23 cellular contexts compared by ENCODE assay signal in genomic region chr2:16950436-16950835, GRCh38.
A peak's percentile ranks its signal among the peaks of the same experiment; 100 is the strongest.
DNase-seq lines count a peak whose midpoint lies in the region; ATAC-seq, FAIRE-seq and TF ChIP-seq lines count a peak whose summit lies in the region.
"Had no signal": no experiment of that assay in that cellular context is flagged by ENCODE, and none has a peak within 500 bp of the region (broad histone marks: within the 10 kb centered on the region; RNA-seq: fewer than 3 reads in every experiment).

No MANE protein-coding gene starts in this region.

- H2BK15ac ChIP-seq in mesendoderm (replicated peaks; ENCODE audit: low read depth), result no peak overlapping the region

- H3K23ac ChIP-seq in mesendoderm (ENCODE audit: low read length), result no peak overlapping the region

- H3K4me3 Mint-ChIP-seq in GM23338, result no peak overlapping the region
- H3K4me3 Mint-ChIP-seq: B cell, CD14-positive monocyte had no signal

- no peak overlapping the region for H3K56ac ChIP-seq in mesendoderm (ENCODE audit: low read length)

- H3K4me3 ChIP-seq in GM23338 (no peak overlapping the region), mesendoderm (ENCODE audit: low read length) (no peak overlapping the region), psoas muscle (no peak overlapping the region)
- H3K4me3 ChIP-seq: A549, HAP-1, SJCRH30 had no signal

- no peak overlapping the region for H4K5ac ChIP-seq in mesendoderm (ENCODE audit: low read length)

- WGBS in mesendoderm (ENCODE audit: extremely low coverage, insufficient coverage, low lambda C conversion rate), result no CpG with 5 or more reads among the region's 2 CpGs
- WGBS in psoas muscle, 3 donors, result 92 to 94% (median 92%) methylated on average over 2 of the region's 2 CpGs

- no peaks in the 10 kb centered on the region for H3F3A ChIP-seq in GM23338 (replicated peaks; ENCODE audit: low read depth)

- H2AK5ac ChIP-seq in mesendoderm (ENCODE audit: low read length), result no peak overlapping the region

- intact Hi-C loops in psoas muscle (cut with DNase I), result no loop called here

- no peaks in the 10 kb centered on the region for H3K79me1 ChIP-seq in mesendoderm (ENCODE audit: low read length)

- H3K36me3 Mint-ChIP-seq in GM23338 (ENCODE audit: low read depth), result no peaks in the 10 kb centered on the region
- H3K36me3 Mint-ChIP-seq: CD14-positive monocyte had no signal

- H3K4ac ChIP-seq in mesendoderm (ENCODE audit: low read depth, low read length), result no peak overlapping the region

- H3K9ac ChIP-seq in mesendoderm (ENCODE audit: low read length), result no peak overlapping the region
- H3K9ac ChIP-seq: KMS-11 had no signal

- H3K36me3 ChIP-seq in GM23338 (ENCODE audit: insufficient read depth) (no peaks in the 10 kb centered on the region), mesendoderm (ENCODE audit: control insufficient read depth, insufficient read depth, low read length) (no peaks in the 10 kb centered on the region), psoas muscle (ENCODE audit: insufficient read depth in 1 of 2, low read depth in 1 of 2) (no peaks in the 10 kb centered on the region)
- H3K36me3 ChIP-seq: HAP-1, SJCRH30 had no signal

- DNase-seq in GM23338 (ENCODE audit: low spot score) (no peak), OCI-M1 (lab: John Stamatoyannopoulos, UW) (peak; percentile 43), astrocyte of the hippocampus (ENCODE audit: low read depth, low spot score) (peak; percentile 11), mesendoderm (peak; percentile 59), H54 (ENCODE audit: insufficient read length, low spot score) (no peak), NCI-H2227 (lab: John Stamatoyannopoulos, UW; ENCODE audit: unreplicated experiment) (no peak), psoas muscle (no peak), NCI-H1694 treated with DMSO at 0.1 percent for 48 hours (lab: John Stamatoyannopoulos, UW) (no peak)
- DNase-seq: DMS53, GDM1, NCI-H1105, NCI-H187 treated with DMSO at 0.1 percent for 48 hours, NCI-H2107, SJCRH30 had no signal

- H3K27ac ChIP-seq in GM23338 (ENCODE audit: low read depth) (no peak overlapping the region), mesendoderm (ENCODE audit: low read depth, low read length) (peak overlapping the region; percentile 58), psoas muscle (no peak overlapping the region)
- H3K27ac ChIP-seq: A549, HL-60, KMS-11, SJCRH30 had no signal

- peak overlapping the region; percentile 49; the same call in 1 of the 2 replicates for H2AFZ ChIP-seq in GM23338

- H3K18ac ChIP-seq in mesendoderm (ENCODE audit: low read length), result peak overlapping the region; percentile 57

- H3K4me1 ChIP-seq in GM23338 (ENCODE audit: insufficient read depth) (no peaks in the 10 kb centered on the region), mesendoderm (ENCODE audit: control insufficient read depth, low read depth, low read length) (peaks cover 4% of the 10 kb centered on the region), psoas muscle (no peaks in the 10 kb centered on the region)
- H3K4me1 ChIP-seq: A549, SJCRH30 had no signal

- no peak for FAIRE-seq in H54 (lab: Jason Lieb, UNC)
- FAIRE-seq: A549, D721Med, HepG2, RCC 7860 had no signal

- ATAC-seq in GM23338 (no peak), psoas muscle (no peak)
- ATAC-seq: A549, HepG2 had no signal

- TF ChIP-seq CTCF in GM23338 (conservative IDR thresholded peaks at IDR 0.05; ENCODE audit: low read depth in 2 of 2), result no peak
- no peak for TF ChIP-seq CTCF in psoas muscle (IDR thresholded peaks at IDR 0.05)

- H3K27ac Mint-ChIP-seq in GM23338, result no peak overlapping the region
- H3K27ac Mint-ChIP-seq: CD14-positive monocyte had no signal

- H4K20me1 ChIP-seq in GM23338 (replicated peaks; ENCODE audit: insufficient read depth), result no peaks in the 10 kb centered on the region

- H3K79me2 ChIP-seq in GM23338 (replicated peaks; ENCODE audit: insufficient read depth) (no peaks in the 10 kb centered on the region), mesendoderm (ENCODE audit: control insufficient read depth, insufficient read depth, low read length) (no peaks in the 10 kb centered on the region)

- no peaks in the 10 kb centered on the region for H3K27me3 ChIP-seq in GM23338 (ENCODE audit: insufficient read depth)
- no peaks in the 10 kb centered on the region for H3K27me3 ChIP-seq in mesendoderm (ENCODE audit: insufficient read depth, low read length, poor library complexity)
- H3K27me3 ChIP-seq in psoas muscle (ENCODE audit: insufficient read depth in 3 of 3, low read length in 2 of 3), result no peaks in the 10 kb centered on the region
- H3K27me3 ChIP-seq: SJCRH30 had no signal

- H2BK120ac ChIP-seq in mesendoderm (ENCODE audit: low read depth, low read length), result no peak overlapping the region

- no peak overlapping the region for H2BK5ac ChIP-seq in mesendoderm (ENCODE audit: low read length)

- 0 out of 2 replicates have a peak, but pooled peaks cover 6% of the 10 kb centered on the region for H3K9me2 ChIP-seq in GM23338 (ENCODE audit: insufficient read depth)

- no peak overlapping the region for H3K4me2 ChIP-seq in GM23338
- H3K4me2 ChIP-seq in mesendoderm (ENCODE audit: low read length), result no peak overlapping the region
- H3K4me2 ChIP-seq: A549, KMS-11 had no signal

- TF ChIP-seq POLR2A in H54 (IDR thresholded peaks at IDR 0.05; ENCODE audit: low read depth, low read length), result no peak

- peaks cover 6% of the 10 kb centered on the region; the same call in 2 of the 3 replicates for H3K4me1 Mint-ChIP-seq in GM23338
- H3K4me1 Mint-ChIP-seq: CD14-positive monocyte had no signal

- no peaks in the 10 kb centered on the region for H3K9me3 ChIP-seq in psoas muscle
- H3K9me3 ChIP-seq: A549, HAP-1, SJCRH30 had no signal

- no peaks in the 10 kb centered on the region for H3K9me3 Mint-ChIP-seq in GM23338

- no peak overlapping the region for H4K8ac ChIP-seq in mesendoderm (ENCODE audit: low read depth, low read length)

- H3K27me3 Mint-ChIP-seq in GM23338 (ENCODE audit: insufficient read depth, low read depth, poor library complexity), result no peaks in the 10 kb centered on the region
- H3K27me3 Mint-ChIP-seq: B cell had no signal

TF ChIP-seq in GM23338, 12 proteins besides CTCF, POLR2A, EP300 and RAD21:
- TF ChIP-seq NANOG (IDR thresholded peaks at IDR 0.05; ENCODE audit: borderline replicate concordance), result no peak
- TF ChIP-seq REST (IDR thresholded peaks at IDR 0.05; ENCODE audit: unreplicated experiment), result no peak

Comparison
In these comparisons a context has a peak if more than half of its experiments do, and no peak if none do; other contexts are left out.
1. DNase-seq: peak in OCI-M1 (single experiment), astrocyte of the hippocampus (single experiment) and mesendoderm (single experiment); none in GM23338 (single experiment), H54 (single experiment), NCI-H2227 (single experiment), psoas muscle (0 of 2) and NCI-H1694 treated with DMSO at 0.1 percent for 48 hours (single experiment).